8 cellular contexts compared by ENCODE assay signal in the genomic region with DNA sequence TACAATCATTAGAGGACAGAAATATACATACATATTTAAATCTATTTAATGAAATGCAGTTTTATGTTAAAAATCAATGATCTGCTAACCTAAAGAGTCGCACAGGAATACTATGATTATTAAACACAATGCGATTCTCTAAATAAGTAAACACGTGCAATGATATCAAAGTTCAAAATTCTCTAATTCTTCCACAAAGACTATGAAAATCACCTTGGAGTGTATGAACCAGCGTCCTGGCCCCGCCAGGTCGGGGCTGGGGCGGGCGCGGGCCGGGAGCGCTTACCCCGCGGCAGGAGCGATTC. TPM values are rescaled to one million over a fixed set of nuclear protein-coding genes. Genes with fewer than 3 reads are reported as not detected.
DNase-seq lines count a peak whose midpoint lies in the region; ATAC-seq and TF ChIP-seq lines count a peak whose summit lies in the region.

No MANE protein-coding gene starts in this region.

- peak overlapping the region; percentile 85 for H2AFZ ChIP-seq in GM23248

- peaks cover 16% of the 10 kb centered on the region for H3K36me3 ChIP-seq in GM23248 (ENCODE audit: low read depth)
- H3K36me3 ChIP-seq in WERI-Rb-1: peaks cover 8% of the 10 kb centered on the region
- peaks cover 0 to 11% of the 10 kb centered on the region in 2 donors for H3K36me3 ChIP-seq in gastroesophageal sphincter

- H3K9me3 ChIP-seq in GM23248 (ENCODE audit: low read depth) (no peaks in the 10 kb centered on the region), WERI-Rb-1 (ENCODE audit: severe bottlenecking) (no peaks in the 10 kb centered on the region), gastroesophageal sphincter (no peaks in the 10 kb centered on the region)

- no peak for TF ChIP-seq EP300 in gastroesophageal sphincter (IDR thresholded peaks at IDR 0.05)

- H3K9ac ChIP-seq in GM23248: peak overlapping the region; percentile 97

- no peak for TF ChIP-seq POLR2A in gastroesophageal sphincter (IDR thresholded peaks at IDR 0.05)

- H3F3A ChIP-seq in GM23248 (ENCODE audit: insufficient read depth): peaks cover 4% of the 10 kb centered on the region; the same call in 1 of the 2 replicates

- ATAC-seq in gastroesophageal sphincter: no peak
- no peak for ATAC-seq in GM18519 (IDR thresholded peaks at IDR 0.05; ENCODE audit: low FRiP score, unreplicated experiment)

- H4K20me1 ChIP-seq in GM23248 (ENCODE audit: insufficient read depth): no peaks in the 10 kb centered on the region

- H3K27me3 ChIP-seq in GM23248 (replicated peaks; ENCODE audit: insufficient read depth) (no peaks in the 10 kb centered on the region), WERI-Rb-1 (ENCODE audit: insufficient read depth, low read depth, severe bottlenecking) (no peaks in the 10 kb centered on the region), gastroesophageal sphincter (no peaks in the 10 kb centered on the region)

- no peaks in the 10 kb centered on the region; the same call in 1 of the 2 replicates for H3K9me2 ChIP-seq in GM23248 (ENCODE audit: insufficient read depth)

- DNase-seq in GM23248: no peak
- DNase-seq in WERI-Rb-1: no peak
- DNase-seq in skeletal muscle cell (ENCODE audit: low read depth): no peak
- DNase-seq in GM10266 (ENCODE audit: extremely low spot score): no peak
- DNase-seq in Kasumi-1 (lab: John Stamatoyannopoulos, UW): no peak
- no peak for DNase-seq in caudate nucleus (lab: John Stamatoyannopoulos, UW)

- H3K4me2 ChIP-seq in GM23248 (ENCODE audit: unreplicated experiment): peak overlapping the region; percentile 93

- WGBS in GM23248 (ENCODE audit: low coverage in 1 of 2, low lambda C conversion rate in 2 of 2, missing lambda C conversion rate in 2 of 2), 2 experiments: 1% methylated on average over 14 of the region's 14 CpGs
- WGBS in gastroesophageal sphincter (ENCODE audit: low coverage in 1 of 2), 2 donors: 1 to 4% methylated on average over 3 to 14 of the region's 14 CpGs

- H3K27ac ChIP-seq in GM23248 (peak overlapping the region; percentile 69), WERI-Rb-1 (peak overlapping the region; percentile 93), gastroesophageal sphincter (peak overlapping the region in 3 of 4 donors; percentile 93 to 96 (median 94)), caudate nucleus (ENCODE audit: low read depth, low read length) (no peak overlapping the region)

- H3K79me2 ChIP-seq in GM23248 (ENCODE audit: insufficient read depth): peaks cover 96% of the 10 kb centered on the region

- TF ChIP-seq CTCF in WERI-Rb-1 (IDR thresholded peaks at IDR 0.05; ENCODE audit: low read depth, low read length) (no peak), gastroesophageal sphincter (IDR thresholded peaks at IDR 0.05) (no peak), GM10266 (IDR thresholded peaks at IDR 0.05; ENCODE audit: control insufficient read depth, insufficient read depth, low read depth, missing control alignments) (no peak)

- in situ Hi-C loops in GM23248 (cut with MboI): no loop called here

- peaks cover 44% of the 10 kb centered on the region for H3K4me1 ChIP-seq in GM23248 (ENCODE audit: insufficient read depth)
- peaks cover 4 to 33% (median 7%) of the 10 kb centered on the region in 3 donors for H3K4me1 ChIP-seq in gastroesophageal sphincter

- H3K4me3 ChIP-seq in GM23248 (peak overlapping the region; percentile 88), WERI-Rb-1 (ENCODE audit: low read depth, low read length) (peak overlapping the region; percentile 79), gastroesophageal sphincter (peak overlapping the region; percentile 79 to 99), skeletal muscle cell (ENCODE audit: low read depth, low read length) (peak overlapping the region; percentile 77)

RNA-seq across cellular contexts. Expression of a gene that starts 0.6 kb away (rescaled TPM):
- total RNA-seq in GM23248 (2014; rRNA removed; shearing (Covaris generic)): 32.9 and 33.2 TPM in 2 replicates
- 70.6 and 74.6 TPM in 2 replicates for polyA plus RNA-seq in GM23248 (2016; fragmentation: Nextera tagmentation; extraction: Ambion mirVana)
- total RNA-seq in gastroesophageal sphincter: 10 to 100 TPM; 54.1 to 97.4 (median 72.7) TPM

RNA-seq across cellular contexts. Expression of a gene that starts 21.8 kb away (rescaled TPM):
- total RNA-seq in GM23248 (2014; rRNA removed; shearing (Covaris generic)): 32.6 and 33.3 TPM in 2 replicates
- polyA plus RNA-seq in GM23248 (2016; fragmentation: Nextera tagmentation; extraction: Ambion mirVana): 24.3 and 28.7 TPM in 2 replicates
- total RNA-seq in gastroesophageal sphincter: 1 to 10 TPM in 3 of 4 donors, under 1 TPM in 1; 0.62 to 9.3 (median 3.3) TPM

RNA-seq across cellular contexts. Expression of a gene that starts 25.9 kb away (rescaled TPM):
- total RNA-seq in GM23248 (2014; rRNA removed; shearing (Covaris generic)): 68.4 and 82.7 TPM in 2 replicates
- polyA plus RNA-seq in GM23248 (2016; fragmentation: Nextera tagmentation; extraction: Ambion mirVana): 55.6 and 57.8 TPM in 2 replicates
- 100 to 1,000 TPM in 3 of 4 donors, 10 to 100 TPM in 1; 95.9 to 191 (median 159) TPM for total RNA-seq in gastroesophageal sphincter
